Comparison of ENCODE assay signal across 1 cellular context in the genomic region with DNA sequence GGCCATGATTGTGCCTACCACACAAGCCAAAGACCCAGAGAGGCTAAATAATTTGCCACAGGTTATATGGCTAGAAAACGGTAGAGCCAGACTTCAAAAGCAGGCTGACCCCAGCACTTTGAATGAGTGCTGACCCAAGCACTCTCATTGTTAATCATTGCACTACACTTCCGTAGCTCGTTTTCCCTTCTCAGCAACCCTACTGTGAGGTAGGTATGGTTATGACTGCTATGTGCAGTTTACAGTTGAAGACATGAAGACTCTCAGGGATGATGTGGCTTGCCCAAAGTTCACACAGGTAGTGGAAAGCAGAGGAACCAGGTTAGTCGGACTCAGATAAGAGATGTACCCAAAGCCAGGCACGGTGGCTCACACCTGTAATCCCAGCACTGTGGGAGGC.
TF ChIP-seq lines count a peak whose summit lies in the region.

No MANE protein-coding gene starts in this region.

TF ChIP-seq in H1, 55 proteins besides CTCF, POLR2A, EP300 and RAD21:
- TF ChIP-seq SP2 (IDR thresholded peaks at IDR 0.05; ENCODE audit: low read length) (no peak), CBX8 (IDR thresholded peaks at IDR 0.05; ENCODE audit: borderline replicate concordance, low read depth, low read length) (no peak), PHF8 (conservative IDR thresholded peaks at IDR 0.05; ENCODE audit: low read depth, low read length) (no peak)
